ENCODE assay signal across 9 cellular contexts in the genomic region with DNA sequence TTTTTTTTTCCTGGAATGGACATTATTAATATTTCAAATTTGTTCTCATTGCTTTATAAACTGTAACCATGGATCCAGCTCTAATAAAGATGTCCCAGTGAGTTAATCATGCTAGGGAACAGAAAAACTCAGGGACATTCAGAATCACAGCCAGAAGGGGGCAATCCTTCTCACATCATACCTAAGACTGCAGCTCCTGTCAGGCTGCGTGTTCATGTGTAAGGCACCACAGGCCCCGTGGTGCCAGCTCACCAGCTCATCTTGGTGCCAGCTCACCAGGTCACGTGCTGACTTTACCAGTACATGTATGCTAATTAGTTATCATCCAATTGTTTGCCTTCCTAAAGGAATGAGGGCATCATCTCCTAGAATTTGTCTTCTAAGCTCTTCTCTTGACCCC.
DNase-seq lines count a peak whose midpoint lies in the region; FAIRE-seq and TF ChIP-seq lines count a peak whose summit lies in the region.
"Had no signal": no experiment of that assay in that cellular context is flagged by ENCODE, and none has a peak within 500 bp of the region (broad histone marks: within the 10 kb centered on the region; RNA-seq: fewer than 3 reads in every experiment).

No MANE protein-coding gene starts in this region.

- intact Hi-C loops in activated CD4-positive, alpha-beta memory T cell treated with anti-CD3 and anti-CD28 coated beads for 36 hours (cut with micrococcal nuclease), result no loop called here

- H3K36me3 Mint-ChIP-seq in activated CD4-positive, alpha-beta memory T cell treated with anti-CD3 and anti-CD28 coated beads for 36 hours, result no peaks in the 10 kb centered on the region

- FAIRE-seq in bronchial epithelial cell (lab: Jason Lieb, UNC), result no peak

- H3K9me3 Mint-ChIP-seq in activated CD4-positive, alpha-beta memory T cell treated with anti-CD3 and anti-CD28 coated beads for 36 hours, result no peaks in the 10 kb centered on the region

- peaks cover 8% of the 10 kb centered on the region for H3K27me3 Mint-ChIP-seq in activated CD4-positive, alpha-beta memory T cell treated with anti-CD3 and anti-CD28 coated beads for 36 hours

- CTCF ChIA-PET in activated CD4-positive, alpha-beta memory T cell treated with anti-CD3 and anti-CD28 coated beads for 36 hours (lab: Charles Lee), result interaction anchor here (1.1 to 1.3 kb wide), 3 partner anchors 13 to 163 kb away, joined by 3 to 5 read pairs (median 3); no protein-coding TSS in a partner anchor

- POLR2A ChIA-PET in activated CD4-positive, alpha-beta memory T cell treated with anti-CD3 and anti-CD28 coated beads for 36 hours (lab: Charles Lee), result interaction anchor here (0.5 to 0.6 kb wide), 2 partner anchors 173 to 318 kb away, joined by 3 to 4 read pairs; no protein-coding TSS in a partner anchor

- no peaks in the 10 kb centered on the region for H3K4me1 Mint-ChIP-seq in activated CD4-positive, alpha-beta memory T cell treated with anti-CD3 and anti-CD28 coated beads for 36 hours (ENCODE audit: low read depth)

- no peak overlapping the region for H3K4me3 ChIP-seq in bronchial epithelial cell (ENCODE audit: low read depth, low read length)

- no peak overlapping the region for H3K4me3 Mint-ChIP-seq in activated CD4-positive, alpha-beta memory T cell treated with anti-CD3 and anti-CD28 coated beads for 36 hours

- H3K36me3 ChIP-seq in bronchial epithelial cell (ENCODE audit: control insufficient read depth, insufficient read depth, low read length), result no peaks in the 10 kb centered on the region

- H3K27ac Mint-ChIP-seq in activated CD4-positive, alpha-beta memory T cell treated with anti-CD3 and anti-CD28 coated beads for 36 hours, result no peak overlapping the region

- TF ChIP-seq CTCF in bronchial epithelial cell (IDR thresholded peaks at IDR 0.05; ENCODE audit: insufficient read depth, low read length, severe bottlenecking), result peak; percentile 52

- no peaks in the 10 kb centered on the region for H3K27me3 ChIP-seq in bronchial epithelial cell (ENCODE audit: control insufficient read depth, insufficient read depth, low read length)

- peak; percentile 20 for DNase-seq in COR-L47 (lab: John Stamatoyannopoulos, UW)
- DNase-seq in H4 (ENCODE audit: low spot score), result peak; percentile 81
- peak; percentile 49 for DNase-seq in NCI-H460 (ENCODE audit: extremely low read depth, low read depth)
- peak; percentile 83 for DNase-seq in bronchial epithelial cell (ENCODE audit: low read depth)
- DNase-seq in medulla oblongata (ENCODE audit: extremely low spot score), result peak; percentile 54
- no peak for DNase-seq in mesenteric fat pad (ENCODE audit: low spot score)
- DNase-seq in DMS114 treated with DMSO at 0.1 percent for 48 hours (lab: John Stamatoyannopoulos, UW; ENCODE audit: unreplicated experiment), result no peak
- no peak for DNase-seq in activated CD4-positive, alpha-beta memory T cell treated with anti-CD3 and anti-CD28 coated beads for 36 hours
- DNase-seq: left cardiac atrium had no signal

Comparison
In these comparisons a context has a peak if more than half of its experiments do, and no peak if none do; other contexts are left out.
1. DNase-seq: peak in COR-L47 (single experiment), H4 (single experiment), NCI-H460 (single experiment), bronchial epithelial cell (single experiment) and medulla oblongata (single experiment); none in mesenteric fat pad (single experiment), DMS114 treated with DMSO at 0.1 percent for 48 hours (single experiment) and activated CD4-positive, alpha-beta memory T cell treated with anti-CD3 and anti-CD28 coated beads for 36 hours (single experiment).